Comparison of ENCODE assay signal across 9 cellular contexts in the genomic region with DNA sequence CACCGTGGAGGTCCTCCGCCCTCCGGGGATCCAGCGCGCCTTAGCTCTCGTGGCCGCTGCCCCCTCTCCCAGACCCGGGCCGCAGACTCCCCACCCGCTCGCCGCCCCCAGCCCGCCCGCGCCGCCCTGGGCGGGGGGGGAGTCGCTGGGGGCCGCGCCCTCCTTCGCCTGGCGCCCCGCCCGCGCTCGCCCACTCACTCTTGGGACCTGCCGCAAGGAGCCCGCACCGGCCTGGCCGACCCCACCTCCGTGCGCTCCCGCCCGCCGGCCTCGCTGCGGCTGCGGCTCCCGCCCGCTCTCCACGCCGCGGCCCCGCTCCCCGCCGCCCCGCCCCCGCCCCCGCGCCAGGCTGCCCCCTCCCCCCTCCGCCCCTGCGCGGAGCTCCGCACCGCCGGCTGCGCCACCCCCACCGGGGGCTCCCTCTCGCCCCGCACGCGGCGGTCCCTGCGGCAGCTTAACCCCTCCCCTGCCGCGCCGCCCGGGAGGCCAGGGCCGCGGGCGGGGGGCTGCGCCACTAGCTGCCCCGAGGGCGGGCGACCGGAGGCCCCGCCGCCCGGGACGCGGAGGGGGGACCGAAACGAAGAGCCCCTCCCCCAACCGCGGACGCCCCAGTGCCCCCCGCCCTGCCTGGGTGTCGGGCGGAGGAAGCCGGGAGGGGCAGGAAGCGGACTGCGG. TPM values are rescaled to one million over a fixed set of nuclear protein-coding genes. Genes with fewer than 3 reads are reported as not detected.
DNase-seq lines count a peak whose midpoint lies in the region; ATAC-seq and TF ChIP-seq lines count a peak whose summit lies in the region.
"Had no signal": no experiment of that assay in that cellular context is flagged by ENCODE, and none has a peak within 500 bp of the region (broad histone marks: within the 10 kb centered on the region; RNA-seq: fewer than 3 reads in every experiment).

No MANE protein-coding gene starts in this region.

- H3K4me2 ChIP-seq in skeletal muscle satellite cell (ENCODE audit: low read length), result peak overlapping the region; percentile 74

- H3K36me3 ChIP-seq in skeletal muscle satellite cell (ENCODE audit: insufficient read depth, low read length), result no peaks in the 10 kb centered on the region

- no peaks in the 10 kb centered on the region for H3K9me3 ChIP-seq in skeletal muscle satellite cell (replicated peaks; ENCODE audit: low read length)

- no peak overlapping the region for H3K9ac ChIP-seq in skeletal muscle satellite cell (ENCODE audit: low read depth, low read length)

- peak overlapping the region; percentile 59; the same call in 1 of the 2 replicates for H3K27ac ChIP-seq in VCaP

- DNase-seq in GM20000 (ENCODE audit: low spot score), result peak; percentile 85
- peak; percentile 62 for DNase-seq in Right ventricle myocardium superior
- DNase-seq in superior temporal gyrus (ENCODE audit: extremely low spot score), result no peak
- DNase-seq in NCI-H1436 treated with DMSO at 0.1 percent for 48 hours (lab: John Stamatoyannopoulos, UW), result no peak

- TF ChIP-seq CTCF in GM20000 (IDR thresholded peaks at IDR 0.05; ENCODE audit: extremely low read depth, missing control alignments), result no peak
- TF ChIP-seq CTCF in VCaP (conservative IDR thresholded peaks at IDR 0.05), result no peak

- peak overlapping the region; percentile 32 for H3K4me3 ChIP-seq in skeletal muscle satellite cell (ENCODE audit: low read length)

- H3K4me1 ChIP-seq in skeletal muscle satellite cell (ENCODE audit: control insufficient read depth, insufficient read depth, low read length), result peaks cover 31% of the 10 kb centered on the region

- intact Hi-C loops in Right ventricle myocardium superior (cut with DNase I), result no loop called here

- H3K27me3 ChIP-seq in skeletal muscle satellite cell (ENCODE audit: control insufficient read depth, insufficient read depth, low read length), result peaks cover 43% of the 10 kb centered on the region

- no peak for ATAC-seq in Right ventricle myocardium superior (ENCODE audit: poor library complexity)
- ATAC-seq in HG02938 (IDR thresholded peaks at IDR 0.05; ENCODE audit: unreplicated experiment), result no peak
- ATAC-seq in HG03175 (IDR thresholded peaks at IDR 0.05; ENCODE audit: unreplicated experiment), result no peak

RNA-seq across cellular contexts. Expression of a gene that starts 0.7 kb away (rescaled TPM):
- total RNA-seq in Right ventricle myocardium superior, result 38.4 TPM
- 0.25 TPM in 1 of 2 replicates, not detected in the other for total RNA-seq in skeletal muscle satellite cell (2012; rRNA removed)
- total RNA-seq: NCI-H460 had no signal

RNA-seq across cellular contexts. Expression of a gene that starts 15.1 kb away (rescaled TPM):
- 183 TPM for total RNA-seq in Right ventricle myocardium superior
- 0.76 and 0.87 TPM in 2 replicates for total RNA-seq in skeletal muscle satellite cell (2012; rRNA removed)

RNA-seq across cellular contexts. Expression of a gene that starts 21.7 kb away (rescaled TPM):
- 0.86 TPM for total RNA-seq in Right ventricle myocardium superior
- 17.5 and 38.8 TPM in 2 replicates for total RNA-seq in skeletal muscle satellite cell (2012; rRNA removed)

RNA-seq across cellular contexts. Expression of a gene that starts 33.7 kb away (rescaled TPM):
- total RNA-seq in Right ventricle myocardium superior, result 182 TPM
- total RNA-seq in skeletal muscle satellite cell (2012; rRNA removed), result 87.8 and 96.1 TPM in 2 replicates

RNA-seq across cellular contexts. Expression of a gene that starts 58.3 kb away (rescaled TPM):
- 7.7 TPM for total RNA-seq in Right ventricle myocardium superior
- 8.5 and 9.9 TPM in 2 replicates for total RNA-seq in skeletal muscle satellite cell (2012; rRNA removed)

Comparison
In these comparisons a context has a peak if more than half of its experiments do, and no peak if none do; other contexts are left out.
1. DNase-seq: peak in GM20000 (single experiment) and Right ventricle myocardium superior (single experiment); none in superior temporal gyrus (single experiment) and NCI-H1436 treated with DMSO at 0.1 percent for 48 hours (single experiment).